Comparison of ENCODE assay signal across 19 cellular contexts in genomic region chr5:38662088-38662487, GRCh38.
DNase-seq lines count a peak whose midpoint lies in the region; ATAC-seq, FAIRE-seq and TF ChIP-seq lines count a peak whose summit lies in the region.
"Had no signal": no experiment of that assay in that cellular context is flagged by ENCODE, and none has a peak within 500 bp of the region (broad histone marks: within the 10 kb centered on the region; RNA-seq: fewer than 3 reads in every experiment).

No MANE protein-coding gene starts in this region.

- H3K36me3 ChIP-seq in heart right ventricle (no peaks in the 10 kb centered on the region), endothelial cell of umbilical vein (ENCODE audit: control insufficient read depth in 2 of 2, extremely low read depth in 1 of 2, insufficient read depth in 2 of 2, low read length in 2 of 2) (no peaks in the 10 kb centered on the region), psoas muscle (ENCODE audit: insufficient read depth in 1 of 2, low read depth in 1 of 2) (no peaks in the 10 kb centered on the region), thyroid gland (no peaks in the 10 kb centered on the region)

- ATAC-seq in heart right ventricle (peak in 3 of 8 donors; percentile 33 to 68 (median 36)), left cardiac atrium (no peak), psoas muscle (no peak)
- ATAC-seq: A549 had no signal

- dilution Hi-C loops in endothelial cell of umbilical vein (cut with MboI; ENCODE audit: extremely low pct_ligation_motif_present, low sequenced_read_pairs): no loop called here

- H3K4me1 ChIP-seq in heart right ventricle (peaks cover 2 to 40% (median 26%) of the 10 kb centered on the region in 9 donors), endothelial cell of umbilical vein (ENCODE audit: control insufficient read depth, extremely low read depth, insufficient read depth, low read length) (peaks cover 8% of the 10 kb centered on the region), psoas muscle (peaks cover 28% of the 10 kb centered on the region), thyroid gland (peaks cover 40 to 49% of the 10 kb centered on the region in 2 donors)
- H3K4me1 ChIP-seq: A549 had no signal

- 28 to 31% methylated on average over 4 of the region's 4 CpGs for WGBS in heart right ventricle, 2 donors
- WGBS in psoas muscle, 3 donors: 46 to 53% (median 47%) methylated on average over 4 of the region's 4 CpGs
- WGBS in thyroid gland, 2 donors: 16 to 21% methylated on average over 4 of the region's 4 CpGs

- no peaks in the 10 kb centered on the region for H3K9me1 ChIP-seq in endothelial cell of umbilical vein (replicated peaks; ENCODE audit: control insufficient read depth, extremely low read depth, insufficient read depth, low read length)

- TF ChIP-seq POLR2A in endothelial cell of umbilical vein (IDR thresholded peaks at IDR 0.05; ENCODE audit: low read depth, low read length) (no peak), thyroid gland (IDR thresholded peaks at IDR 0.05) (peak in 1 of 2 donors; percentile 43)

- H3K9me3 ChIP-seq in heart right ventricle (no peaks in the 10 kb centered on the region), endothelial cell of umbilical vein (replicated peaks; ENCODE audit: control insufficient read depth, insufficient read depth, low read length) (no peaks in the 10 kb centered on the region), psoas muscle (no peaks in the 10 kb centered on the region), thyroid gland (no peaks in the 10 kb centered on the region)
- H3K9me3 ChIP-seq: A549 had no signal

- intact Hi-C loops in heart right ventricle (cut with DNase I): loop anchor here in 8 of 10 donors (2.0 to 10.0 kb wide), 7 partner anchors 60 to 217 kb away; partner anchors contain the start of gene LIFR (in 4 of the 8)
- intact Hi-C loops in left cardiac atrium (cut with DNase I): loop anchor here in 1 of 2 donors (10.0 kb wide), 1 partner anchor 107 kb away; the partner anchor contains the start of gene LIFR
- intact Hi-C loops in endothelial cell of umbilical vein (cut with micrococcal nuclease): loop anchor here (1.0 kb wide), 3 partner anchors 11 to 106 kb away; partner anchors contain the start of gene LIFR
- intact Hi-C loops in psoas muscle (cut with DNase I): loop anchor here in 1 of 2 donors (5.0 kb wide), 1 partner anchor 60 kb away; no protein-coding TSS in a partner anchor
- intact Hi-C loops in thyroid gland (cut with DNase I): loop anchor here (10.0 kb wide), 2 partner anchors 107 to 143 kb away; partner anchors contain the start of gene LIFR

- peak overlapping the region in 8 of 10 donors; percentile 23 to 58 (median 46) for H3K27ac ChIP-seq in heart right ventricle
- H3K27ac ChIP-seq in endothelial cell of umbilical vein (ENCODE audit: insufficient read depth, low read depth, low read length): no peak overlapping the region
- H3K27ac ChIP-seq in psoas muscle: peak overlapping the region; percentile 32
- H3K27ac ChIP-seq in thyroid gland: peak overlapping the region; percentile 62 to 71 (median 68)
- H3K27ac ChIP-seq: A549 had no signal

- FAIRE-seq in endothelial cell of umbilical vein (lab: Jason Lieb, UNC): no peak
- FAIRE-seq: A549, RCC 7860 had no signal

- H3K9ac ChIP-seq in endothelial cell of umbilical vein (replicated peaks; ENCODE audit: extremely low read depth, insufficient read depth, low read length): no peak overlapping the region

- no peak overlapping the region for H2AFZ ChIP-seq in endothelial cell of umbilical vein (ENCODE audit: low read depth, low read length)

- POLR2A ChIA-PET in endothelial cell of umbilical vein (lab: Charles Lee): no interaction called here

- no peak for TF ChIP-seq CTCF in heart right ventricle (IDR thresholded peaks at IDR 0.05)
- no peak for TF ChIP-seq CTCF in endothelial cell of umbilical vein (IDR thresholded peaks at IDR 0.05; ENCODE audit: extremely low read depth in 1 of 2, insufficient read depth in 1 of 2, low read depth in 1 of 2, low read length in 2 of 2)
- no peak for TF ChIP-seq CTCF in psoas muscle (IDR thresholded peaks at IDR 0.05)
- peak in 1 of 6 experiments; percentile 10 for TF ChIP-seq CTCF in thyroid gland (IDR thresholded peaks at IDR 0.05)

- H3K27me3 ChIP-seq in heart right ventricle (no peaks in the 10 kb centered on the region), endothelial cell of umbilical vein (ENCODE audit: control insufficient read depth in 2 of 2, insufficient read depth in 2 of 2, low read length in 2 of 2) (no peaks in the 10 kb centered on the region), psoas muscle (ENCODE audit: insufficient read depth in 3 of 3, low read length in 2 of 3) (no peaks in the 10 kb centered on the region), thyroid gland (no peaks in the 10 kb centered on the region)

- DNase-seq in heart right ventricle (no peak), left cardiac atrium (no peak), endothelial cell of umbilical vein (ENCODE audit: low read depth, low spot score) (peak; percentile 92), psoas muscle (no peak), thyroid gland (no peak), NCI-H774 (lab: John Stamatoyannopoulos, UW) (no peak), globus pallidus (ENCODE audit: low spot score) (no peak), NCI-H446 (lab: John Stamatoyannopoulos, UW) (no peak)
- DNase-seq: DMS79; IMR-90; Karpas-422; NCI-H1417; NCI-H1694 treated with DMSO at 0.1 percent for 48 hours; NCI-H2081 treated with DMSO at 0.1 percent for 48 hours; NCI-H446 treated with DMSO at 0.1 percent for 48 hours; NCI-H748 treated with DMSO at 0.1 percent for 48 hours; NK-92 treated with Interleukin-12 subunit alpha and Interleukin-12 subunit beta, amount 100 ng/mL, for 24 hours had no signal

- H3K79me2 ChIP-seq in endothelial cell of umbilical vein (ENCODE audit: control insufficient read depth, insufficient read depth, low read length): no peaks in the 10 kb centered on the region

- CTCF ChIA-PET in endothelial cell of umbilical vein (lab: Charles Lee): interaction anchor here (0.9 to 12.1 kb wide), 6 partner anchors 11 to 241 kb away, joined by 3 to 120 read pairs (median 6); no protein-coding TSS in a partner anchor

- H3K4me3 ChIP-seq in heart right ventricle: no peak overlapping the region
- no peak overlapping the region for H3K4me3 ChIP-seq in endothelial cell of umbilical vein (replicated peaks in 1 of 3; ENCODE audit: insufficient read depth in 1 of 3, low read depth in 1 of 3, low read length in 3 of 3)
- H3K4me3 ChIP-seq in psoas muscle: no peak overlapping the region
- H3K4me3 ChIP-seq in thyroid gland (replicated peaks in 1 of 3): no peak overlapping the region
- H3K4me3 ChIP-seq: A549 had no signal

- BruUV-seq in endothelial cell of umbilical vein (replicated peaks; lab: Mats Ljungman, UMichigan): no TSS peak

- no peaks in the 10 kb centered on the region for H4K20me1 ChIP-seq in endothelial cell of umbilical vein (replicated peaks; ENCODE audit: control insufficient read depth, extremely low read depth, insufficient read depth, low read length)

- no peak overlapping the region for H3K4me2 ChIP-seq in endothelial cell of umbilical vein (ENCODE audit: insufficient read depth, low read length)
- H3K4me2 ChIP-seq: A549 had no signal

TF ChIP-seq in endothelial cell of umbilical vein, 7 proteins besides CTCF, POLR2A, EP300 and RAD21:
- TF ChIP-seq EZH2 (IDR thresholded peaks at IDR 0.05; ENCODE audit: borderline replicate concordance, low read depth, low read length, severe bottlenecking) (no peak), FOS (IDR thresholded peaks at IDR 0.05; ENCODE audit: borderline replicate concordance, insufficient read depth, low read length) (no peak), POLR2AphosphoS5 (IDR thresholded peaks at IDR 0.05; ENCODE audit: insufficient read depth, low read depth, low read length) (no peak), MAX (IDR thresholded peaks at IDR 0.05; ENCODE audit: insufficient read depth, insufficient read length) (no peak), GATA2 (IDR thresholded peaks at IDR 0.05; ENCODE audit: insufficient read depth, insufficient read length, low read depth, low read length) (no peak), MYC (IDR thresholded peaks at IDR 0.05; ENCODE audit: low read depth, low read length) (no peak), JUN (IDR thresholded peaks at IDR 0.05; ENCODE audit: borderline replicate concordance, insufficient read depth, insufficient read length, low read depth) (no peak)
